11 cellular contexts compared by ENCODE assay signal in the genomic region with DNA sequence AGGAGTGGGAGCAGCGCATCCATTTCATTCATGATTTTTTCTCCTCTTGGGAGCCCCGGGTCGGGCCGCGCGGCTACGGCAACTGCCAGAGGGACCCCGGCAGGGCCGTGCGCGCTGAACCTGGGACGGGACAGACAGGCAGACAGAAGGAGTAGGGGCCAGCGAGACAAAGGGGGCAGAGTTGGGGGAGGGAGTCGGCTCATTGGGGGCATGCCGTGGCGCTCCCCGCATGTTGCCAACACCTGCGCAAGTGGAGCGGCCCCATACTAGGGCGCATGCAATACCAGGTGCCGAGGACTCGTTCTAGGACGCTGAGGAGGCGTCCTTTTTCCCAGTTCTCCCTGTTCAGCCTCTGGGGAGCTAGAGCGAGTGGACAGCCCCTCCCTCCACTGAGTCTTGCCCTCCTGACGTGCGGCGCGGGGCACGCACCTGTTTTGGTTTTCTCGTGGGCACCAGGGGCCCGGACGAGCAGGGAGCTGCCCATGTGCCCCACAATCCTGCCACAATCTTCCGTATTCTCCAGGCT. TPM values are rescaled to one million over a fixed set of nuclear protein-coding genes. Genes with fewer than 3 reads are reported as not detected.
DNase-seq lines count a peak whose midpoint lies in the region; ATAC-seq and TF ChIP-seq lines count a peak whose summit lies in the region.
"Had no signal": no experiment of that assay in that cellular context is flagged by ENCODE, and none has a peak within 500 bp of the region (broad histone marks: within the 10 kb centered on the region; RNA-seq: fewer than 3 reads in every experiment).

No MANE protein-coding gene starts in this region.

- peaks cover 0 to 2% of the 10 kb centered on the region in 2 experiments; a peak in 1 of 4 replicates for H3K4me1 ChIP-seq in SK-N-SH (ENCODE audit: control insufficient read depth in 1 of 2, insufficient read depth in 2 of 2, low read depth in 1 of 2, low read length in 1 of 2)
- H3K4me1 ChIP-seq in iPS DF 6.9 (ENCODE audit: control insufficient read depth, insufficient read depth, low read length) = 0 out of 2 replicates have a peak, but pooled peaks cover 1% of the 10 kb centered on the region

- DNase-seq in H7 (no peak), SK-N-SH (no peak), iPS DF 6.9 (ENCODE audit: low read depth, low spot score) (no peak), skeletal muscle cell (ENCODE audit: low read depth) (no peak)
- DNase-seq in activated T-helper 1 cell treated with anti-CD3 and anti-CD28 coated beads, Interleukin-12 subunit alpha, Interleukin-12 subunit beta, Interleukin-2, Interleukin-4 antibody, amounts not matched to agents 30 ng/mL and 10 ng/mL and 1 ng/mL, durations not matched to agents 14 hours and 24 hours and 36 hours (ENCODE audit: low spot score) = no peak
- no peak for DNase-seq in stimulated activated naive CD4-positive, alpha-beta T cell (lab: John Stamatoyannopoulos, UW)
- DNase-seq: DMS79 treated with DMSO at 0.1 percent for 48 hours, left colon, NCI-H1436 treated with DMSO at 0.1 percent for 48 hours, right lobe of liver had no signal

- H3K9me3 ChIP-seq in SK-N-SH (no peaks in the 10 kb centered on the region), iPS DF 6.9 (ENCODE audit: control insufficient read depth, insufficient read depth, low read length) (no peaks in the 10 kb centered on the region)
- H3K9me3 ChIP-seq: right lobe of liver had no signal

- 10% methylated on average over 25 of the region's 34 CpGs for WGBS in SK-N-SH (ENCODE audit: low lambda C conversion rate)
- WGBS in iPS DF 6.9 (ENCODE audit: insufficient coverage, insufficient read length) = no CpG with 5 or more reads among the region's 34 CpGs

- H3K36me3 Mint-ChIP-seq in activated T-helper 1 cell treated with anti-CD3 and anti-CD28 coated beads, Interleukin-12 subunit alpha, Interleukin-12 subunit beta, Interleukin-2, Interleukin-4 antibody, amounts not matched to agents 30 ng/mL and 10 ng/mL and 1 ng/mL, durations not matched to agents 14 hours and 24 hours and 36 hours (ENCODE audit: low read depth) = no peaks in the 10 kb centered on the region

- peak overlapping the region; percentile 78; the same call in 1 of the 2 replicates for H3K4me2 ChIP-seq in SK-N-SH

- no peak overlapping the region for H3K4me3 Mint-ChIP-seq in activated T-helper 1 cell treated with anti-CD3 and anti-CD28 coated beads, Interleukin-12 subunit alpha, Interleukin-12 subunit beta, Interleukin-2, Interleukin-4 antibody, amounts not matched to agents 30 ng/mL and 10 ng/mL and 1 ng/mL, durations not matched to agents 14 hours and 24 hours and 36 hours

- POLR2A ChIA-PET in SK-N-SH (lab: Yijun Ruan, JAX) = no interaction called here

- no peak overlapping the region for H3K27ac ChIP-seq in SK-N-SH (ENCODE audit: low read depth in 2 of 2, low read length in 1 of 2)
- no peak overlapping the region for H3K27ac ChIP-seq in iPS DF 6.9 (ENCODE audit: low read length)
- H3K27ac ChIP-seq: right lobe of liver had no signal

- no peaks in the 10 kb centered on the region for H3K79me2 ChIP-seq in SK-N-SH (ENCODE audit: insufficient read depth)

- no peaks in the 10 kb centered on the region for H3K9me3 Mint-ChIP-seq in activated T-helper 1 cell treated with anti-CD3 and anti-CD28 coated beads, Interleukin-12 subunit alpha, Interleukin-12 subunit beta, Interleukin-2, Interleukin-4 antibody, amounts not matched to agents 30 ng/mL and 10 ng/mL and 1 ng/mL, durations not matched to agents 14 hours and 24 hours and 36 hours

- no peaks in the 10 kb centered on the region for H3F3A ChIP-seq in SK-N-SH (replicated peaks; ENCODE audit: insufficient read depth)

- intact Hi-C loops in activated T-helper 1 cell treated with anti-CD3 and anti-CD28 coated beads, Interleukin-12 subunit alpha, Interleukin-12 subunit beta, Interleukin-2, Interleukin-4 antibody, amounts not matched to agents 30 ng/mL and 10 ng/mL and 1 ng/mL, durations not matched to agents 14 hours and 24 hours and 36 hours (cut with micrococcal nuclease) = no loop called here

- no peaks in the 10 kb centered on the region for H3K4me1 Mint-ChIP-seq in activated T-helper 1 cell treated with anti-CD3 and anti-CD28 coated beads, Interleukin-12 subunit alpha, Interleukin-12 subunit beta, Interleukin-2, Interleukin-4 antibody, amounts not matched to agents 30 ng/mL and 10 ng/mL and 1 ng/mL, durations not matched to agents 14 hours and 24 hours and 36 hours (ENCODE audit: low read depth)

- no peaks in the 10 kb centered on the region for H3K9me2 ChIP-seq in SK-N-SH

- TF ChIP-seq RAD21 in SK-N-SH (IDR thresholded peaks at IDR 0.05; ENCODE audit: low read length) = no peak

- H3K36me3 ChIP-seq in H7 (replicated peaks; ENCODE audit: control insufficient read depth, insufficient read depth, low read length) (no peaks in the 10 kb centered on the region), SK-N-SH (replicated peaks in 1 of 2; ENCODE audit: control insufficient read depth in 1 of 2, insufficient read depth in 2 of 2, low read length in 1 of 2) (no peaks in the 10 kb centered on the region), iPS DF 6.9 (ENCODE audit: control insufficient read depth, insufficient read depth, low read length) (no peaks in the 10 kb centered on the region)
- H3K36me3 ChIP-seq: right lobe of liver had no signal

- no peak for TF ChIP-seq CTCF in SK-N-SH (IDR thresholded peaks at IDR 0.05)

- H3K27ac Mint-ChIP-seq in activated T-helper 1 cell treated with anti-CD3 and anti-CD28 coated beads, Interleukin-12 subunit alpha, Interleukin-12 subunit beta, Interleukin-2, Interleukin-4 antibody, amounts not matched to agents 30 ng/mL and 10 ng/mL and 1 ng/mL, durations not matched to agents 14 hours and 24 hours and 36 hours = no peak overlapping the region

- H3K27me3 Mint-ChIP-seq in activated T-helper 1 cell treated with anti-CD3 and anti-CD28 coated beads, Interleukin-12 subunit alpha, Interleukin-12 subunit beta, Interleukin-2, Interleukin-4 antibody, amounts not matched to agents 30 ng/mL and 10 ng/mL and 1 ng/mL, durations not matched to agents 14 hours and 24 hours and 36 hours (ENCODE audit: insufficient read depth) = peaks cover 66% of the 10 kb centered on the region

- ATAC-seq in GM19452 (IDR thresholded peaks at IDR 0.05; ENCODE audit: unreplicated experiment) = no peak
- ATAC-seq: left colon, right lobe of liver had no signal

- no peak for TF ChIP-seq EP300 in SK-N-SH (IDR thresholded peaks at IDR 0.05; ENCODE audit: borderline replicate concordance in 1 of 2, low read depth in 1 of 2, low read length in 1 of 2)

- H3K27me3 ChIP-seq in H7 (ENCODE audit: control insufficient read depth, insufficient read depth, low read length) (peaks cover 51% of the 10 kb centered on the region), SK-N-SH (ENCODE audit: insufficient read depth) (peaks cover 50% of the 10 kb centered on the region), iPS DF 6.9 (ENCODE audit: control insufficient read depth, insufficient read depth, low read length) (peaks cover 12% of the 10 kb centered on the region; the same call in 1 of the 2 replicates)

- CTCF ChIA-PET in SK-N-SH (lab: Yijun Ruan, JAX) = interaction anchor here (1.6 to 14.4 kb wide), 3 partner anchors 10 to 61 kb away, joined by 4 to 185 read pairs (median 23); no protein-coding TSS in a partner anchor

- peak overlapping the region; percentile 89 for H3K4me3 ChIP-seq in H7 (ENCODE audit: insufficient read depth, low read depth, low read length)
- peak overlapping the region in 1 of 2 experiments; percentile 39; a peak in 2 of 4 replicates for H3K4me3 ChIP-seq in SK-N-SH (ENCODE audit: low read depth in 2 of 2, low read length in 1 of 2)
- H3K4me3 ChIP-seq in iPS DF 6.9 (ENCODE audit: low read length) = peak overlapping the region; percentile 64; the same call in 1 of the 2 replicates
- H3K4me3 ChIP-seq in skeletal muscle cell (ENCODE audit: low read depth, low read length) = peak overlapping the region; percentile 33

- H2AFZ ChIP-seq in SK-N-SH (ENCODE audit: low read depth) = no peak overlapping the region

- H4K20me1 ChIP-seq in SK-N-SH (ENCODE audit: insufficient read depth) = no peaks in the 10 kb centered on the region

- no peak overlapping the region for H3K9ac ChIP-seq in SK-N-SH

TF ChIP-seq in SK-N-SH, 30 proteins besides CTCF, POLR2A, EP300 and RAD21 (continues in another document):
- TF ChIP-seq, protein P1, sequence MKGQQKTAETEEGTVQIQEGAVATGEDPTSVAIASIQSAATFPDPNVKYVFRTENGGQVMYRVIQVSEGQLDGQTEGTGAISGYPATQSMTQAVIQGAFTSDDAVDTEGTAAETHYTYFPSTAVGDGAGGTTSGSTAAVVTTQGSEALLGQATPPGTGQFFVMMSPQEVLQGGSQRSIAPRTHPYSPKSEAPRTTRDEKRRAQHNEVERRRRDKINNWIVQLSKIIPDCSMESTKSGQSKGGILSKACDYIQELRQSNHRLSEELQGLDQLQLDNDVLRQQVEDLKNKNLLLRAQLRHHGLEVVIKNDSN (IDR thresholded peaks at IDR 0.05; ENCODE audit: borderline replicate concordance, low read depth) = no peak
- TF ChIP-seq SMC3 (IDR thresholded peaks at IDR 0.05; ENCODE audit: low read depth, low read length) = no peak
- TF ChIP-seq, protein P2, sequence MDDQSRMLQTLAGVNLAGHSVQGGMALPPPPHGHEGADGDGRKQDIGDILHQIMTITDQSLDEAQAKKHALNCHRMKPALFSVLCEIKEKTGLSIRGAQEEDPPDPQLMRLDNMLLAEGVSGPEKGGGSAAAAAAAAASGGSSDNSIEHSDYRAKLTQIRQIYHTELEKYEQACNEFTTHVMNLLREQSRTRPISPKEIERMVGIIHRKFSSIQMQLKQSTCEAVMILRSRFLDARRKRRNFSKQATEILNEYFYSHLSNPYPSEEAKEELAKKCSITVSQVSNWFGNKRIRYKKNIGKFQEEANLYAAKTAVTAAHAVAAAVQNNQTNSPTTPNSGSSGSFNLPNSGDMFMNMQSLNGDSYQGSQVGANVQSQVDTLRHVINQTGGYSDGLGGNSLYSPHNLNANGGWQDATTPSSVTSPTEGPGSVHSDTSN (IDR thresholded peaks at IDR 0.05) = no peak
- TF ChIP-seq FOXM1 (IDR thresholded peaks at IDR 0.05; ENCODE audit: low read depth) = no peak
- TF ChIP-seq YY1 (IDR thresholded peaks at IDR 0.05; ENCODE audit: low read depth) = no peak
- TF ChIP-seq JUND (IDR thresholded peaks at IDR 0.05) = no peak
- no peak for TF ChIP-seq EZH2phosphoT487 (IDR thresholded peaks at IDR 0.05; ENCODE audit: borderline replicate concordance, low read depth)
- TF ChIP-seq FOXJ3 (CRISPR knock-in tag; IDR thresholded peaks at IDR 0.05) = no peak
- TF ChIP-seq RXRA (IDR thresholded peaks at IDR 0.05; ENCODE audit: borderline replicate concordance, low read depth) = no peak
- no peak for TF ChIP-seq GATA2 (CRISPR knock-in tag; IDR thresholded peaks at IDR 0.05)
- no peak for TF ChIP-seq CHD2 (IDR thresholded peaks at IDR 0.05; ENCODE audit: low read length, partially characterized antibody)

RNA-seq across cellular contexts. Expression of a gene that starts 0.5 kb away (rescaled TPM):
- total RNA-seq in H7 (2014; rRNA removed; shearing (Covaris generic)) = 1.7 and 3.0 TPM in 2 replicates
- not detected in 2 replicates for polyA plus RNA-seq in SK-N-SH (2012; rRNA removed)
- not detected in 2 replicates for polyA plus RNA-seq in SK-N-SH (2012; cell fraction: cytosol; rRNA removed)
- polyA plus RNA-seq in SK-N-SH (2012; cell fraction: nucleus; rRNA removed) = 0.01 and 0.02 TPM in 2 replicates
- total RNA-seq in activated T-helper 1 cell treated with anti-CD3 and anti-CD28 coated beads, Interleukin-12 subunit alpha, Interleukin-12 subunit beta, Interleukin-2, Interleukin-4 antibody, amounts not matched to agents 30 ng/mL and 10 ng/mL and 1 ng/mL, durations not matched to agents 14 hours and 24 hours and 36 hours = not detected in 2 replicates
- total RNA-seq: right lobe of liver had no signal
